ENCODE assay signal across 9 cellular contexts in genomic region chr7:17123020-17123419, GRCh38.
DNase-seq lines count a peak whose midpoint lies in the region; ATAC-seq and TF ChIP-seq lines count a peak whose summit lies in the region.
"Had no signal": no experiment of that assay in that cellular context is flagged by ENCODE, and none has a peak within 500 bp of the region (broad histone marks: within the 10 kb centered on the region; RNA-seq: fewer than 3 reads in every experiment).

No MANE protein-coding gene starts in this region.

- peak overlapping the region; percentile 45 for H3K4me3 Mint-ChIP-seq in stimulated activated memory B cell treated with anti-CD40 and anti-IgM and Interleukin-4, amounts not matched to agents 10 μg/mL and 1 μg/mL and 100 μg/mL, for 72 hours
- H3K4me3 Mint-ChIP-seq in effector memory CD8-positive, alpha-beta T cell, result no peak overlapping the region
- H3K4me3 Mint-ChIP-seq: neural crest cell had no signal

- H3K4me1 Mint-ChIP-seq in stimulated activated memory B cell treated with anti-CD40 and anti-IgM and Interleukin-4, amounts not matched to agents 10 μg/mL and 1 μg/mL and 100 μg/mL, for 72 hours, result peaks cover 34% of the 10 kb centered on the region
- H3K4me1 Mint-ChIP-seq in effector memory CD8-positive, alpha-beta T cell (ENCODE audit: low read depth in 2 of 2), result peaks cover 0 to 4% of the 10 kb centered on the region in 2 donors

- peak overlapping the region; percentile 15 for H3K27ac Mint-ChIP-seq in stimulated activated memory B cell treated with anti-CD40 and anti-IgM and Interleukin-4, amounts not matched to agents 10 μg/mL and 1 μg/mL and 100 μg/mL, for 72 hours
- no peak overlapping the region for H3K27ac Mint-ChIP-seq in effector memory CD8-positive, alpha-beta T cell

- no peak for TF ChIP-seq CTCF in body of pancreas (IDR thresholded peaks at IDR 0.05)

- no peaks in the 10 kb centered on the region for H3K27me3 ChIP-seq in body of pancreas

- TF ChIP-seq POLR2A in body of pancreas (IDR thresholded peaks at IDR 0.05), result no peak

- WGBS in body of pancreas, 2 donors, result 63 to 70% methylated on average over 4 of the region's 4 CpGs

- no peaks in the 10 kb centered on the region for H3K27me3 Mint-ChIP-seq in stimulated activated memory B cell treated with anti-CD40 and anti-IgM and Interleukin-4, amounts not matched to agents 10 μg/mL and 1 μg/mL and 100 μg/mL, for 72 hours
- H3K27me3 Mint-ChIP-seq in effector memory CD8-positive, alpha-beta T cell, result peaks cover 10 to 18% of the 10 kb centered on the region in 2 donors

- no peaks in the 10 kb centered on the region for H3K9me3 Mint-ChIP-seq in stimulated activated memory B cell treated with anti-CD40 and anti-IgM and Interleukin-4, amounts not matched to agents 10 μg/mL and 1 μg/mL and 100 μg/mL, for 72 hours
- no peaks in the 10 kb centered on the region for H3K9me3 Mint-ChIP-seq in effector memory CD8-positive, alpha-beta T cell
- H3K9me3 Mint-ChIP-seq: neural crest cell had no signal

- DNase-seq in body of pancreas (peak in 1 of 4 donors; percentile 50), activated T-cell treated with anti-CD3 and anti-CD28 coated beads for 4 hours (no peak), COLO829 (ENCODE audit: low spot score) (no peak)
- no peak for DNase-seq in effector memory CD8-positive, alpha-beta T cell

- ATAC-seq in GM19397 (IDR thresholded peaks at IDR 0.05; ENCODE audit: unreplicated experiment) (peak; percentile 41), HG03442 (IDR thresholded peaks at IDR 0.05; ENCODE audit: unreplicated experiment) (peak; percentile 32), body of pancreas (peak; percentile 27)
- ATAC-seq in stimulated activated memory B cell treated with anti-CD40 and anti-IgM and Interleukin-4, amounts not matched to agents 10 μg/mL and 1 μg/mL and 100 μg/mL, for 72 hours, result peak; percentile 45
- no peak for ATAC-seq in effector memory CD8-positive, alpha-beta T cell (replicated peaks)

- peak overlapping the region in 1 of 4 donors; percentile 23 for H3K27ac ChIP-seq in body of pancreas
- H3K27ac ChIP-seq: thoracic aorta had no signal

- no peak overlapping the region for H3K4me3 ChIP-seq in body of pancreas
- H3K4me3 ChIP-seq: thoracic aorta had no signal

- no peaks in the 10 kb centered on the region for H3K36me3 ChIP-seq in body of pancreas (replicated peaks in 1 of 2; ENCODE audit: insufficient read depth in 1 of 2, low read depth in 2 of 2)
- H3K36me3 ChIP-seq: thoracic aorta had no signal

- no peaks in the 10 kb centered on the region for H3K36me3 Mint-ChIP-seq in stimulated activated memory B cell treated with anti-CD40 and anti-IgM and Interleukin-4, amounts not matched to agents 10 μg/mL and 1 μg/mL and 100 μg/mL, for 72 hours
- H3K36me3 Mint-ChIP-seq in effector memory CD8-positive, alpha-beta T cell (ENCODE audit: insufficient read depth), result no peaks in the 10 kb centered on the region

- no peaks in the 10 kb centered on the region for H3K4me1 ChIP-seq in body of pancreas

- no peaks in the 10 kb centered on the region for H3K9me3 ChIP-seq in body of pancreas
- H3K9me3 ChIP-seq: thoracic aorta had no signal

- intact Hi-C loops in body of pancreas (cut with DNase I), result no loop called here
